ENCODE assay signal across 8 cellular contexts in the genomic region with DNA sequence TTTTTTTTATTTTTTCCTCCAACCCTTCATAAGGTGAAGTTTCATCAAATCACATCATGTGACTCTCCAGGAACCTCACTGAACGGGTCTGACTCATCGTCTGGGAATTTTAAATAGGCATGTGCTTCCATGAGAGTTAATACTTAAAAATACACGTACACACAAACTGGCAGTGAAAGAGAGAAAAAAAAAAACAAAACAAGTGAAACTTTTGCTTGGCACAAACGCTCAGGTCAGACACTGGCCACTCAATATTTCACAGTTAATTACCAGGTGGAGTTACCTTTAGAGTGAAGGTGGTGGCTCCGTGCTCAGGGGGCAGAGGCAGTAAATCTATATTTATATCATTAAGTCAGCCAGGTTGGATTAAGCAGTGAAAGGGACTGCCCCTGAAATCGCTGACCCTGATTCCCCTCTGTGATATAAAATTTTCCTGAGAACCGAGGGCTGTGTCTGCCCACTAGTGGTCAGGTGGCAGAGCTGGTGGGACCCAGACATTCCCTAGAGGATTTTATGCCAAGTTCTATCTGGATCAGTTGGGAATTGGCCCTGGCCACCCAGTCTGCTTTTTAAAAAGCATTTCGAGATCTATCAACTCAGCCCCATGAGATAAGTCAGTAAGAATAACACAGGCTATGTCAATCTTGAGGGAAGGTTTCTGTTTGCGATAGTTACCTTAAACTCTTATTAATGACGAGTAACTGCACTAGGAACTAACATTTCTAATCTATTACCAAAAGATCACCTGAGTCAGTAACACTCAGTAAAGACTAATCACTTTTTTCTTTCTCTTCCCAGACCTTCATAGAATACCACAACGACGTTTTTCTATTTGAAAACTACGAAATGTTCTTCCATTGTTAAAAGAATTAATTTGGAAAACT.
A peak's percentile ranks its signal among the peaks of the same experiment; 100 is the strongest.
DNase-seq lines count a peak whose midpoint lies in the region; TF ChIP-seq lines count a peak whose summit lies in the region.

No MANE protein-coding gene starts in this region.

- DNase-seq in HT-29 (ENCODE audit: low spot score) (peak; percentile 78), SJSA1 (ENCODE audit: low read depth in 1 of 2, low spot score in 2 of 2) (peak; percentile 74 to 92), fibroblast of villous mesenchyme (ENCODE audit: low read depth) (peak; percentile 98), pulmonary artery endothelial cell (ENCODE audit: low read depth, low spot score) (peak; percentile 96)
- no peak for DNase-seq in stimulated activated naive CD4-positive, alpha-beta T cell (lab: John Stamatoyannopoulos, UW)
- DNase-seq in activated CD4-positive, alpha-beta memory T cell treated with anti-CD3 and anti-CD28 coated beads, Interleukin-2, amount 10 ng/mL, durations not matched to agents 7 days and 5 days, result no peak
- DNase-seq in effector CD4-positive, alpha-beta T cell, result no peak

- H3K36me3 Mint-ChIP-seq in activated CD4-positive, alpha-beta memory T cell treated with anti-CD3 and anti-CD28 coated beads, Interleukin-2, amount 10 ng/mL, durations not matched to agents 7 days and 5 days (ENCODE audit: low read depth), result no peaks in the 10 kb centered on the region

- CTCF ChIA-PET in activated CD4-positive, alpha-beta memory T cell treated with anti-CD3 and anti-CD28 coated beads, Interleukin-2, amount 10 ng/mL, durations not matched to agents 7 days and 5 days (lab: Charles Lee), result no interaction called here

- H3K27me3 ChIP-seq in SJSA1 (replicated peaks), result no peaks in the 10 kb centered on the region

- no peaks in the 10 kb centered on the region for H3K9me3 ChIP-seq in SJSA1 (replicated peaks)

- H3K4me3 ChIP-seq in SJSA1 (peak overlapping the region; percentile 7), fibroblast of villous mesenchyme (ENCODE audit: low read depth, low read length) (peak overlapping the region; percentile 7)

- POLR2A ChIA-PET in activated CD4-positive, alpha-beta memory T cell treated with anti-CD3 and anti-CD28 coated beads, Interleukin-2, amount 10 ng/mL, durations not matched to agents 7 days and 5 days (lab: Charles Lee), result no interaction called here

- no peaks in the 10 kb centered on the region for H3K4me1 Mint-ChIP-seq in activated CD4-positive, alpha-beta memory T cell treated with anti-CD3 and anti-CD28 coated beads, Interleukin-2, amount 10 ng/mL, durations not matched to agents 7 days and 5 days

- H3K27ac ChIP-seq in C4-2B (peak overlapping the region; percentile 13; the same call in 1 of the 2 replicates), SJSA1 (peak overlapping the region; percentile 72)

- no peaks in the 10 kb centered on the region for H3K9me3 Mint-ChIP-seq in activated CD4-positive, alpha-beta memory T cell treated with anti-CD3 and anti-CD28 coated beads, Interleukin-2, amount 10 ng/mL, durations not matched to agents 7 days and 5 days

- no peak overlapping the region for H3K4me3 Mint-ChIP-seq in activated CD4-positive, alpha-beta memory T cell treated with anti-CD3 and anti-CD28 coated beads, Interleukin-2, amount 10 ng/mL, durations not matched to agents 7 days and 5 days

- H3K36me3 ChIP-seq in SJSA1, result no peaks in the 10 kb centered on the region

- TF ChIP-seq CTCF in C4-2B (conservative IDR thresholded peaks at IDR 0.05) (peak; percentile 93), fibroblast of villous mesenchyme (IDR thresholded peaks at IDR 0.05; ENCODE audit: insufficient read depth, low read depth, low read length) (peak; percentile 77)

- peaks cover 13% of the 10 kb centered on the region for H3K4me1 ChIP-seq in SJSA1 (replicated peaks)

- no peaks in the 10 kb centered on the region for H3K27me3 Mint-ChIP-seq in activated CD4-positive, alpha-beta memory T cell treated with anti-CD3 and anti-CD28 coated beads, Interleukin-2, amount 10 ng/mL, durations not matched to agents 7 days and 5 days

- H3K27ac Mint-ChIP-seq in activated CD4-positive, alpha-beta memory T cell treated with anti-CD3 and anti-CD28 coated beads, Interleukin-2, amount 10 ng/mL, durations not matched to agents 7 days and 5 days, result no peak overlapping the region

Comparison
In these comparisons a context has a peak if more than half of its experiments do, and no peak if none do; other contexts are left out.
1. DNase-seq: peak in HT-29 (single experiment), SJSA1 (2 of 2), fibroblast of villous mesenchyme (single experiment) and pulmonary artery endothelial cell (single experiment); none in stimulated activated naive CD4-positive, alpha-beta T cell (0 of 6), activated CD4-positive, alpha-beta memory T cell treated with anti-CD3 and anti-CD28 coated beads, Interleukin-2, amount 10 ng/mL, durations not matched to agents 7 days and 5 days (single experiment) and effector CD4-positive, alpha-beta T cell (single experiment).